Comparison of ENCODE assay signal across 1 cellular context in the genomic region with DNA sequence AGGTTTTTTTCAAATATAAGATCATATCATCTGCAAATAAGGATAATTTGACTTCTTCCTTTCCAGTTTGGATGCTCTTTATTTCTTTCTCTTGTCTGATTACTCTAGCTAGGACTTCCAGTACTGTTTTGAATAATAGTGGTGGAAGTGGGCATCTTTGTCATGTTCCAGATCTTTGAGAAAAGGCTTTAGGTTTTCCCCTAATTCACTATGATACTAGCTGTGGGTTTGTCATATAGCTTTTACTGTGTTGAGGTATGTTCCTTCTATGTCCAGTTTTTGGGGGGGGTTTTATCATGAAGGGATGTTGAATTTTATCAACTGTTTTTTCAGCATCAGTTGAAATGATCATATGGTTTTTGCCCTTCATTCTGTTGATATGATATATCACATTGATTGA. TPM values are rescaled to one million over a fixed set of nuclear protein-coding genes. Genes with fewer than 3 reads are reported as not detected.
"Had no signal": no experiment of that assay in that cellular context is flagged by ENCODE, and none has a peak within 500 bp of the region (broad histone marks: within the 10 kb centered on the region; RNA-seq: fewer than 3 reads in every experiment).

No MANE protein-coding gene starts in this region.

RNA-seq across cellular contexts. Expression of a gene that starts 10.4 kb away (rescaled TPM):
- total RNA-seq: SJCRH30 had no signal
